In the genomic region with DNA sequence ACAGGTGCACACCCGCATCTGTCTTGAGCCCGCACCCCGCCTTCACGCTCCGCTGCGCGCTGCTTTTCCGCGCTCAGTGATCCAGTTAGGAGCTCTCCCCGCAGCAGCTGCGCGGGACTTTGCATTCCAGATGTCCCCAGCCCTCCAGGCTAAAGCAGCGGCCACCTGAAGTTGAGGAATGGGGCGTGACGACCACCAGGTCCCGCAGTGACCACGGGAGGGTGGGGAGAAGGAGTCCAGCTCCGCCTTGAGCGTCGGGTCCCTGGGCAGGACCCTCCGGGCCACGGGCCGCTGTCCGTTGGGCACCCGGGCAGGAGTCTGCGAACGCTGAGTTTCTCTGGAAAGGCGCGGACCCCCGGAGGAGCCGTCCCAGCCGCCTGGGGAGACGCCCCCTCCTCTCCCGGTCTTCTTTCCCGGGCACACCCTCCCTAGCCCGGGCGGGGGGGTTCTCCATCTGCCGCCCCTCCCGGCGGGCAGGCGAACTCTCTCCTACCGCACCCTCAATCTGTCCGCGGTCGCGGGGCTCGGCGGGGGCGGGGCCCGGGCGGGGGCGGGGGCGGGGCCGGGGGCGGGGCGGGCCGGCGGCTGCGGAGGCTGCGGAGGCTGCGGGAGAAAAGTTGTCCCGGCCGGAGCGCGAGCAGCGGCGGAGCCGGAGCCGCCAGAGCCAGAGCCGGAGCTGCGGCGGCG, we compare ENCODE assay signal across 14 cellular contexts. TPM values are rescaled to one million over a fixed set of nuclear protein-coding genes. Genes with fewer than 3 reads are reported as not detected.
DNase-seq lines count a peak whose midpoint lies in the region; ATAC-seq and TF ChIP-seq lines count a peak whose summit lies in the region.
"Had no signal": no experiment of that assay in that cellular context is flagged by ENCODE, and none has a peak within 500 bp of the region (broad histone marks: within the 10 kb centered on the region; RNA-seq: fewer than 3 reads in every experiment).

Gene TMEM132C, plus strand, starts transcription at position 612 of the 687 bp plus-strand sequence. CDS start 233 bp downstream, outside the sequence.

- H3K79me2 ChIP-seq in H9 (ENCODE audit: insufficient read depth, low read length) = no peaks in the 10 kb centered on the region

- no peak within 1 kb of the TSS for H4K8ac ChIP-seq in H9 (replicated peaks; ENCODE audit: insufficient read length, low read depth, low read length)
- no peak within 1 kb of the TSS for H4K8ac ChIP-seq in mesenchymal stem cell (ENCODE audit: low read length)

- TF ChIP-seq CTCF in H9 (conservative IDR thresholded peaks at IDR 0.05) (no peak), stomach (IDR thresholded peaks at IDR 0.05) (no peak)

- peak within 1 kb of the TSS; percentile 58 to 82 for H3K4me3 Mint-ChIP-seq in H9

- no peak within 1 kb of the TSS for H2BK12ac ChIP-seq in H9 (ENCODE audit: insufficient read length, low read depth, low read length)
- H2BK12ac ChIP-seq in mesenchymal stem cell (ENCODE audit: low read length in 2 of 2) = no peak within 1 kb of the TSS

- H2AFZ ChIP-seq in H9 (ENCODE audit: low read length) = no peak within 1 kb of the TSS
- H2AFZ ChIP-seq in mesenchymal stem cell (ENCODE audit: low read depth, low read length) = no peak within 1 kb of the TSS

- peaks cover 10 to 16% of the 10 kb centered on the region in 2 experiments for H3K9me3 Mint-ChIP-seq in H9

- H4K91ac ChIP-seq in H9 (ENCODE audit: insufficient read length, low read depth, low read length) (no peak within 1 kb of the TSS), mesenchymal stem cell (ENCODE audit: low read length) (no peak within 1 kb of the TSS)

- DNase-seq in H9 = peak; percentile 66
- DNase-seq in ecto neural progenitor cell (ENCODE audit: low spot score) = peak; percentile 87
- no peak for DNase-seq in mesenchymal stem cell
- DNase-seq in stomach = no peak
- DNase-seq in kidney tubule cell (ENCODE audit: low spot score) = no peak
- DNase-seq in NCI-H1694 treated with DMSO at 0.1 percent for 48 hours (lab: John Stamatoyannopoulos, UW) = no peak
- DNase-seq: HCEC 1CT, NCI-H2227 treated with DMSO at 0.1 percent for 48 hours, RPMI8226, thyroid gland had no signal

- H2BK15ac ChIP-seq in H9 (ENCODE audit: low read depth, low read length) (no peak within 1 kb of the TSS), mesenchymal stem cell (ENCODE audit: low read depth, poor library complexity, severe bottlenecking) (no peak within 1 kb of the TSS)

- no peak within 1 kb of the TSS for H2BK120ac ChIP-seq in H9 (ENCODE audit: low read depth, low read length, poor library complexity, severe bottlenecking)
- no peak within 1 kb of the TSS for H2BK120ac ChIP-seq in mesenchymal stem cell (ENCODE audit: low read depth, low read length)

- H4K5ac ChIP-seq in H9 (ENCODE audit: insufficient read length, low read depth, low read length) = no peak within 1 kb of the TSS

- no peak within 1 kb of the TSS for H3K27ac ChIP-seq in H9 (ENCODE audit: insufficient read length, low read depth, low read length)
- H3K27ac ChIP-seq in mesenchymal stem cell (ENCODE audit: low read length, poor library complexity, severe bottlenecking) = no peak within 1 kb of the TSS
- no peak within 1 kb of the TSS for H3K27ac ChIP-seq in stomach
- H3K27ac ChIP-seq: thyroid gland had no signal

- no peak for TF ChIP-seq POLR2A in stomach (IDR thresholded peaks at IDR 0.05)

- no peak within 1 kb of the TSS for H3K18ac ChIP-seq in H9 (ENCODE audit: insufficient read length, low read depth, low read length)
- no peak within 1 kb of the TSS for H3K18ac ChIP-seq in mesenchymal stem cell (ENCODE audit: low read depth in 1 of 2, low read length in 2 of 2)

- peak within 1 kb of the TSS; percentile 55 for H3K4me2 ChIP-seq in H9 (ENCODE audit: insufficient read depth, insufficient read length, low read length)
- H3K4me2 ChIP-seq in mesenchymal stem cell (ENCODE audit: low read length, poor library complexity, severe bottlenecking) = peak within 1 kb of the TSS; percentile 55

- H3K4ac ChIP-seq in H9 (ENCODE audit: low read depth, low read length) (no peak within 1 kb of the TSS), mesenchymal stem cell (ENCODE audit: low read depth in 1 of 2, low read length in 2 of 2) (no peak within 1 kb of the TSS)

- H3K27ac Mint-ChIP-seq in H9 = no peak within 1 kb of the TSS

- H3K4me3 ChIP-seq in mesenchymal stem cell (ENCODE audit: insufficient read depth in 1 of 2, low read depth in 1 of 2, low read length in 2 of 2) (peak within 1 kb of the TSS in 1 of 2 experiments; percentile 7), stomach (peak within 1 kb of the TSS; percentile 33 to 41 (median 38))
- H3K4me3 ChIP-seq: thyroid gland had no signal

- H3K27me3 ChIP-seq in H9 (ENCODE audit: insufficient read depth, low read length) (peaks cover 41% of the 10 kb centered on the region), mesenchymal stem cell (ENCODE audit: control insufficient read depth in 1 of 2, insufficient read depth in 1 of 2, low read length in 2 of 2) (peaks cover 46 to 55% of the 10 kb centered on the region in 2 experiments), stomach (peaks cover 5 to 76% (median 25%) of the 10 kb centered on the region in 3 donors)
- H3K27me3 ChIP-seq: thyroid gland had no signal

- peaks cover 15% of the 10 kb centered on the region for H3K23me2 ChIP-seq in H9 (ENCODE audit: insufficient read length, low read depth, low read length, poor library complexity, severe bottlenecking)

- H3K79me1 ChIP-seq in H9 (ENCODE audit: insufficient read depth, low read depth, low read length, poor library complexity, severe bottlenecking) (no peaks in the 10 kb centered on the region), mesenchymal stem cell (replicated peaks; ENCODE audit: low read length, poor library complexity, severe bottlenecking) (no peaks in the 10 kb centered on the region)

- peaks cover 13 to 34% of the 10 kb centered on the region in 2 experiments for H3K4me1 Mint-ChIP-seq in H9

- H3K9me3 ChIP-seq in H9 (ENCODE audit: control insufficient read depth, low read depth, low read length) (no peaks in the 10 kb centered on the region), mesenchymal stem cell (ENCODE audit: control insufficient read depth, low read length) (peaks cover 13% of the 10 kb centered on the region), stomach (peaks cover 0 to 13% (median 12%) of the 10 kb centered on the region in 4 donors)
- H3K9me3 ChIP-seq: thyroid gland had no signal

- H3K4me1 ChIP-seq in H9 (ENCODE audit: insufficient read depth, low read length) = 0 out of 2 replicates have a peak, but pooled peaks cover 2% of the 10 kb centered on the region
- peaks cover 18% of the 10 kb centered on the region for H3K4me1 ChIP-seq in mesenchymal stem cell (ENCODE audit: control insufficient read depth, insufficient read depth, low read depth, low read length)
- peaks cover 4 to 26% (median 14%) of the 10 kb centered on the region in 4 donors for H3K4me1 ChIP-seq in stomach

- intact Hi-C loops in stomach (cut with DNase I; ENCODE audit: low total_unique reads) = no loop called here

- H3K23ac ChIP-seq in H9 (ENCODE audit: insufficient read length, low read depth, low read length) (no peak within 1 kb of the TSS), mesenchymal stem cell (ENCODE audit: low read length in 2 of 2) (no peak within 1 kb of the TSS)

- WGBS in H9 (ENCODE audit: extremely low coverage, insufficient read length, low lambda C conversion rate) = no CpG with 5 or more reads among the region's 73 CpGs
- 3% methylated on average over 18 of the region's 73 CpGs for WGBS in mesenchymal stem cell
- 2 to 11% (median 7%) methylated on average over 9 to 73 of the region's 73 CpGs for WGBS in stomach, 5 donors

- no peak within 1 kb of the TSS for H3T11ph ChIP-seq in H9 (ENCODE audit: low read length)

- H3K9ac ChIP-seq in H9 (ENCODE audit: extremely low read depth, insufficient read length, low read length) = no peak within 1 kb of the TSS
- H3K9ac ChIP-seq in mesenchymal stem cell (ENCODE audit: low read length) = no peak within 1 kb of the TSS

- no peak within 1 kb of the TSS for H3K56ac ChIP-seq in H9 (ENCODE audit: insufficient read length, low read depth, low read length)

- no peak within 1 kb of the TSS for H2BK5ac ChIP-seq in H9 (ENCODE audit: insufficient read length, low read length)
- H2BK5ac ChIP-seq in mesenchymal stem cell (ENCODE audit: low read depth, low read length, poor library complexity, severe bottlenecking) = no peak within 1 kb of the TSS

- peaks cover 43% of the 10 kb centered on the region for H3K27me3 Mint-ChIP-seq in H9 (ENCODE audit: low read depth)

- H2BK20ac ChIP-seq in H9 (ENCODE audit: low read depth, low read length, poor library complexity, severe bottlenecking) = no peak within 1 kb of the TSS

- peaks cover 0 to 8% (median 4%) of the 10 kb centered on the region in 3 experiments; a peak in 4 of 7 replicates for H3K36me3 Mint-ChIP-seq in H9 (ENCODE audit: insufficient read depth in 1 of 3, low read depth in 3 of 3)

- no peak for TF ChIP-seq EP300 in stomach (IDR thresholded peaks at IDR 0.05)

- H2AK5ac ChIP-seq in H9 (ENCODE audit: insufficient read length, low read length) (no peak within 1 kb of the TSS), mesenchymal stem cell (ENCODE audit: low read length, severe bottlenecking) (no peak within 1 kb of the TSS)

- no peaks in the 10 kb centered on the region for H4K20me1 ChIP-seq in H9 (ENCODE audit: control insufficient read depth, insufficient read depth, insufficient read length)

- H3K14ac ChIP-seq in H9 (ENCODE audit: insufficient read depth, low read length) = no peak within 1 kb of the TSS; the same call in 1 of the 2 replicates
- no peak within 1 kb of the TSS for H3K14ac ChIP-seq in mesenchymal stem cell (ENCODE audit: low read length in 2 of 2)

- ATAC-seq in GM18517 (IDR thresholded peaks at IDR 0.05; ENCODE audit: unreplicated experiment) (no peak), HG03354 (IDR thresholded peaks at IDR 0.05; ENCODE audit: poor library complexity, severe bottlenecking, unreplicated experiment) (no peak)

- H3K36me3 ChIP-seq in mesenchymal stem cell (ENCODE audit: control insufficient read depth in 1 of 2, insufficient read depth in 2 of 2, low read depth in 1 of 2, low read length in 2 of 2) (no peaks in the 10 kb centered on the region), stomach (no peaks in the 10 kb centered on the region)
- H3K36me3 ChIP-seq: thyroid gland had no signal

RNA-seq across cellular contexts. Expression of gene TMEM132C, which starts in this region (rescaled TPM):
- total RNA-seq in H9 (2021) (0.22 and 0.24 TPM in 2 replicates), stomach (10 to 100 TPM in 1 of 5 donors, 1 to 10 TPM in 2, under 1 TPM in 2; under 0.01 to 12.8 (median 2.2) TPM)
- not detected for polyA plus RNA-seq in mesenchymal stem cell (2013, experiment 1 of 2)
- not detected for polyA plus RNA-seq in mesenchymal stem cell (2013, experiment 2 of 2)
- 1 to 10 TPM in 1 of 3 donors, under 1 TPM in 2; 0.65 to 1.1 (median 0.81) TPM for polyA plus RNA-seq in stomach
- total RNA-seq: epithelial cell of proximal tubule had no signal
- polyA plus RNA-seq: BJ had no signal

Comparison
In these comparisons a context has a peak if more than half of its experiments do, and no peak if none do; other contexts are left out.
1. Peak in DNase-seq and H3K4me2 ChIP-seq in H9; RNA of the gene not detected or under 1 TPM.